1 cellular context compared by ENCODE assay signal in the genomic region with DNA sequence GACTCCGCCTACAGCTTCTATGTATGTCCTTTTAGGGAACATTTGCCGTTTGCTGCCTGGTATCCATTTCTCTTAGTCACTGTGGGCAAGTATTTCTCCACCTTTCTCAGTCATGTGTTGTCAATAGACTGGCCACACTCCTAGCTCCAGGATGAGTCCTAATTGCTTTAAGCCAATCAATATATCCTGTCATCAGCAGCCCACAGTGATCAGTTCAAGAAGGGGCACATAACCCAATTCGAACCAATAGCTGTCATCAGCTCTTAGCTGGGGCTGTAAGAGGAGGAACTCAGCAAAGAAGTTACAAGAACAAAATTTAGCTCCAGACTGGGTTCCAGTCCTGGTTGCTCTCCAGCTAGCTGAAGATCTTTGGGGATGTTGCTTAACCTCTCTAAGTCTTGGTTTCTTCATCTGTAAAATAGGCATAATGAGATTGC.
TF ChIP-seq lines count a peak whose summit lies in the region.

No MANE protein-coding gene starts in this region.

TF ChIP-seq in K562, 482 proteins besides CTCF, POLR2A, EP300 and RAD21 (continued from another document):
- TF ChIP-seq, protein P1, sequence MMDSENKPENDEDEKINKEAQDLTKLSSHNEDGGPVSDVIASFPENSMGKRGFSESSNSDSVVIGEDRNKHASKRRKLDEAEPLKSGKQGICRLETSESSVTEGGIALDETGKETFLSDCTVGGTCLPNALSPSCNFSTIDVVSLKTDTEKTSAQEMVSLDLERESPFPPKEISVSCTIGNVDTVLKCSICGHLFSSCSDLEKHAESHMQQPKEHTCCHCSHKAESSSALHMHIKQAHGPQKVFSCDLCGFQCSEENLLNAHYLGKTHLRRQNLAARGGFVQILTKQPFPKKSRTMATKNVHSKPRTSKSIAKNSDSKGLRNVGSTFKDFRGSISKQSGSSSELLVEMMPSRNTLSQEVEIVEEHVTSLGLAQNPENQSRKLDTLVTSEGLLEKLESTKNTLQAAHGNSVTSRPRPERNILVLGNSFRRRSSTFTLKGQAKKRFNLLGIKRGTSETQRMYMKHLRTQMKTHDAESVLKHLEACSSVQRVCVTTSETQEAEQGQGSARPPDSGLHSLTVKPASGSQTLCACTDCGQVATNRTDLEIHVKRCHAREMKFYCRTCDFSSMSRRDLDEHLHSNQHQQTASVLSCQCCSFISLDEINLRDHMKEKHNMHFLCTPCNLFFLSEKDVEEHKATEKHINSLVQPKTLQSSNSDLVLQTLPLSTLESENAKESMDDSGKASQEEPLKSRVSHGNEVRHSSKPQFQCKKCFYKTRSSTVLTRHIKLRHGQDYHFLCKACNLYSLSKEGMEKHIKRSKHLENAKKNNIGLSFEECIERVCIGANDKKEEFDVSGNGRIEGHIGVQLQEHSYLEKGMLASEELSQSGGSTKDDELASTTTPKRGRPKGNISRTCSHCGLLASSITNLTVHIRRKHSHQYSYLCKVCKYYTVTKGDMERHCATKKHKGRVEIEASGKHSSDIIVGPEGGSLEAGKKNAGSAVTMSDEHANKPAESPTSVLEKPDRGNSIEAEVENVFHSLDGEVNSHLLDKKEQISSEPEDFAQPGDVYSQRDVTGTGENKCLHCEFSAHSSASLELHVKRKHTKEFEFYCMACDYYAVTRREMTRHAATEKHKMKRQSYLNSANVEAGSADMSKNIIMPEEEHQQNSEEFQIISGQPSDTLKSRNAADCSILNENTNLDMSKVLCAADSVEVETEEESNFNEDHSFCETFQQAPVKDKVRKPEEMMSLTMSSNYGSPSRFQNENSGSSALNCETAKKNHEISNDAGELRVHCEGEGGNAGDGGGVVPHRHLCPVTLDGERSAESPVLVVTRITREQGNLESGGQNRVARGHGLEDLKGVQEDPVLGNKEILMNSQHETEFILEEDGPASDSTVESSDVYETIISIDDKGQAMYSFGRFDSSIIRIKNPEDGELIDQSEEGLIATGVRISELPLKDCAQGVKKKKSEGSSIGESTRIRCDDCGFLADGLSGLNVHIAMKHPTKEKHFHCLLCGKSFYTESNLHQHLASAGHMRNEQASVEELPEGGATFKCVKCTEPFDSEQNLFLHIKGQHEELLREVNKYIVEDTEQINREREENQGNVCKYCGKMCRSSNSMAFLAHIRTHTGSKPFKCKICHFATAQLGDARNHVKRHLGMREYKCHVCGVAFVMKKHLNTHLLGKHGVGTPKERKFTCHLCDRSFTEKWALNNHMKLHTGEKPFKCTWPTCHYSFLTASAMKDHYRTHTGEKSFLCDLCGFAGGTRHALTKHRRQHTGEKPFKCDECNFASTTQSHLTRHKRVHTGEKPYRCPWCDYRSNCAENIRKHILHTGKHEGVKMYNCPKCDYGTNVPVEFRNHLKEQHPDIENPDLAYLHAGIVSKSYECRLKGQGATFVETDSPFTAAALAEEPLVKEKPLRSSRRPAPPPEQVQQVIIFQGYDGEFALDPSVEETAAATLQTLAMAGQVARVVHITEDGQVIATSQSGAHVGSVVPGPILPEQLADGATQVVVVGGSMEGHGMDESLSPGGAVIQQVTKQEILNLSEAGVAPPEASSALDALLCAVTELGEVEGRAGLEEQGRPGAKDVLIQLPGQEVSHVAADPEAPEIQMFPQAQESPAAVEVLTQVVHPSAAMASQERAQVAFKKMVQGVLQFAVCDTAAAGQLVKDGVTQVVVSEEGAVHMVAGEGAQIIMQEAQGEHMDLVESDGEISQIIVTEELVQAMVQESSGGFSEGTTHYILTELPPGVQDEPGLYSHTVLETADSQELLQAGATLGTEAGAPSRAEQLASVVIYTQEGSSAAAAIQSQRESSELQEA (IDR thresholded peaks at IDR 0.05; ENCODE audit: low read depth), result no peak
- TF ChIP-seq, protein P2, sequence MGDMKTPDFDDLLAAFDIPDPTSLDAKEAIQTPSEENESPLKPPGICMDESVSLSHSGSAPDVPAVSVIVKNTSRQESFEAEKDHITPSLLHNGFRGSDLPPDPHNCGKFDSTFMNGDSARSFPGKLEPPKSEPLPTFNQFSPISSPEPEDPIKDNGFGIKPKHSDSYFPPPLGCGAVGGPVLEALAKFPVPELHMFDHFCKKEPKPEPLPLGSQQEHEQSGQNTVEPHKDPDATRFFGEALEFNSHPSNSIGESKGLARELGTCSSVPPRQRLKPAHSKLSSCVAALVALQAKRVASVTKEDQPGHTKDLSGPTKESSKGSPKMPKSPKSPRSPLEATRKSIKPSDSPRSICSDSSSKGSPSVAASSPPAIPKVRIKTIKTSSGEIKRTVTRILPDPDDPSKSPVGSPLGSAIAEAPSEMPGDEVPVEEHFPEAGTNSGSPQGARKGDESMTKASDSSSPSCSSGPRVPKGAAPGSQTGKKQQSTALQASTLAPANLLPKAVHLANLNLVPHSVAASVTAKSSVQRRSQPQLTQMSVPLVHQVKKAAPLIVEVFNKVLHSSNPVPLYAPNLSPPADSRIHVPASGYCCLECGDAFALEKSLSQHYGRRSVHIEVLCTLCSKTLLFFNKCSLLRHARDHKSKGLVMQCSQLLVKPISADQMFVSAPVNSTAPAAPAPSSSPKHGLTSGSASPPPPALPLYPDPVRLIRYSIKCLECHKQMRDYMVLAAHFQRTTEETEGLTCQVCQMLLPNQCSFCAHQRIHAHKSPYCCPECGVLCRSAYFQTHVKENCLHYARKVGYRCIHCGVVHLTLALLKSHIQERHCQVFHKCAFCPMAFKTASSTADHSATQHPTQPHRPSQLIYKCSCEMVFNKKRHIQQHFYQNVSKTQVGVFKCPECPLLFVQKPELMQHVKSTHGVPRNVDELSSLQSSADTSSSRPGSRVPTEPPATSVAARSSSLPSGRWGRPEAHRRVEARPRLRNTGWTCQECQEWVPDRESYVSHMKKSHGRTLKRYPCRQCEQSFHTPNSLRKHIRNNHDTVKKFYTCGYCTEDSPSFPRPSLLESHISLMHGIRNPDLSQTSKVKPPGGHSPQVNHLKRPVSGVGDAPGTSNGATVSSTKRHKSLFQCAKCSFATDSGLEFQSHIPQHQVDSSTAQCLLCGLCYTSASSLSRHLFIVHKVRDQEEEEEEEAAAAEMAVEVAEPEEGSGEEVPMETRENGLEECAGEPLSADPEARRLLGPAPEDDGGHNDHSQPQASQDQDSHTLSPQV (IDR thresholded peaks at IDR 0.05), result no peak
- TF ChIP-seq POLR2H (tag; IDR thresholded peaks at IDR 0.05; ENCODE audit: low read depth), result no peak
- no peak for TF ChIP-seq WHSC1 (IDR thresholded peaks at IDR 0.05; ENCODE audit: low read length)
- no peak for TF ChIP-seq ASH1L (IDR thresholded peaks at IDR 0.05; ENCODE audit: borderline replicate concordance, low read depth, partially characterized antibody)
- no peak for TF ChIP-seq MTA1 (IDR thresholded peaks at IDR 0.05; ENCODE audit: borderline replicate concordance)
- TF ChIP-seq, protein P3, sequence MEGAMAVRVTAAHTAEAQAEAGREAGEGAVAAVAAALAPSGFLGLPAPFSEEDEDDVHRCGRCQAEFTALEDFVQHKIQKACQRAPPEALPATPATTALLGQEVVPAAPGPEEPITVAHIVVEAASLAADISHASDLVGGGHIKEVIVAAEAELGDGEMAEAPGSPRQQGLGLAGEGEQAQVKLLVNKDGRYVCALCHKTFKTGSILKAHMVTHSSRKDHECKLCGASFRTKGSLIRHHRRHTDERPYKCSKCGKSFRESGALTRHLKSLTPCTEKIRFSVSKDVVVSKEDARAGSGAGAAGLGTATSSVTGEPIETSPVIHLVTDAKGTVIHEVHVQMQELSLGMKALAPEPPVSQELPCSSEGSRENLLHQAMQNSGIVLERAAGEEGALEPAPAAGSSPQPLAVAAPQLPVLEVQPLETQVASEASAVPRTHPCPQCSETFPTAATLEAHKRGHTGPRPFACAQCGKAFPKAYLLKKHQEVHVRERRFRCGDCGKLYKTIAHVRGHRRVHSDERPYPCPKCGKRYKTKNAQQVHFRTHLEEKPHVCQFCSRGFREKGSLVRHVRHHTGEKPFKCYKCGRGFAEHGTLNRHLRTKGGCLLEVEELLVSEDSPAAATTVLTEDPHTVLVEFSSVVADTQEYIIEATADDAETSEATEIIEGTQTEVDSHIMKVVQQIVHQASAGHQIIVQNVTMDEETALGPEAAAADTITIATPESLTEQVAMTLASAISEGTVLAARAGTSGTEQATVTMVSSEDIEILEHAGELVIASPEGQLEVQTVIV (CRISPR knock-in tag; IDR thresholded peaks at IDR 0.05; ENCODE audit: borderline replicate concordance), result no peak
- TF ChIP-seq NCOA2 (IDR thresholded peaks at IDR 0.05; ENCODE audit: partially characterized antibody in 2 of 2), result no peak
- no peak for TF ChIP-seq PYGO2 (tag; IDR thresholded peaks at IDR 0.05)
- peak; percentile 78; the same call in 1 of the 2 replicates for TF ChIP-seq ZNF175 (CRISPR knock-in tag; IDR thresholded peaks at IDR 0.05; ENCODE audit: low read depth)
- peak; percentile 16; the same call in 1 of the 2 replicates for TF ChIP-seq NFE2 (IDR thresholded peaks at IDR 0.05; ENCODE audit: low read depth)
- no peak for TF ChIP-seq ZNF79 (CRISPR knock-in tag; IDR thresholded peaks at IDR 0.05; ENCODE audit: low read depth)
- TF ChIP-seq, protein P4, sequence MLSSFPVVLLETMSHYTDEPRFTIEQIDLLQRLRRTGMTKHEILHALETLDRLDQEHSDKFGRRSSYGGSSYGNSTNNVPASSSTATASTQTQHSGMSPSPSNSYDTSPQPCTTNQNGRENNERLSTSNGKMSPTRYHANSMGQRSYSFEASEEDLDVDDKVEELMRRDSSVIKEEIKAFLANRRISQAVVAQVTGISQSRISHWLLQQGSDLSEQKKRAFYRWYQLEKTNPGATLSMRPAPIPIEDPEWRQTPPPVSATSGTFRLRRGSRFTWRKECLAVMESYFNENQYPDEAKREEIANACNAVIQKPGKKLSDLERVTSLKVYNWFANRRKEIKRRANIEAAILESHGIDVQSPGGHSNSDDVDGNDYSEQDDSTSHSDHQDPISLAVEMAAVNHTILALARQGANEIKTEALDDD (IDR thresholded peaks at IDR 0.05), result no peak
- TF ChIP-seq FOXJ3 (CRISPR knock-in tag; IDR thresholded peaks at IDR 0.05), result no peak
- TF ChIP-seq ZNF174 (CRISPR knock-in tag; IDR thresholded peaks at IDR 0.05), result no peak
- no peak for TF ChIP-seq GATAD2B (IDR thresholded peaks at IDR 0.05; ENCODE audit: borderline replicate concordance)
- 0 out of 2 replicates have a peak, but pooled peaks have one; percentile 32 for TF ChIP-seq FOSL1 (tag; conservative IDR thresholded peaks at IDR 0.05)
- no peak for TF ChIP-seq HNRNPK (IDR thresholded peaks at IDR 0.05; ENCODE audit: low read depth, low read length, poor library complexity, severe bottlenecking)
- TF ChIP-seq SMAD4 (CRISPR knock-in tag; conservative IDR thresholded peaks at IDR 0.05), result no peak
- TF ChIP-seq ZNF121 (CRISPR knock-in tag; conservative IDR thresholded peaks at IDR 0.05), result no peak
- no peak for TF ChIP-seq ERF (CRISPR knock-in tag; IDR thresholded peaks at IDR 0.05)
- TF ChIP-seq, protein P5, sequence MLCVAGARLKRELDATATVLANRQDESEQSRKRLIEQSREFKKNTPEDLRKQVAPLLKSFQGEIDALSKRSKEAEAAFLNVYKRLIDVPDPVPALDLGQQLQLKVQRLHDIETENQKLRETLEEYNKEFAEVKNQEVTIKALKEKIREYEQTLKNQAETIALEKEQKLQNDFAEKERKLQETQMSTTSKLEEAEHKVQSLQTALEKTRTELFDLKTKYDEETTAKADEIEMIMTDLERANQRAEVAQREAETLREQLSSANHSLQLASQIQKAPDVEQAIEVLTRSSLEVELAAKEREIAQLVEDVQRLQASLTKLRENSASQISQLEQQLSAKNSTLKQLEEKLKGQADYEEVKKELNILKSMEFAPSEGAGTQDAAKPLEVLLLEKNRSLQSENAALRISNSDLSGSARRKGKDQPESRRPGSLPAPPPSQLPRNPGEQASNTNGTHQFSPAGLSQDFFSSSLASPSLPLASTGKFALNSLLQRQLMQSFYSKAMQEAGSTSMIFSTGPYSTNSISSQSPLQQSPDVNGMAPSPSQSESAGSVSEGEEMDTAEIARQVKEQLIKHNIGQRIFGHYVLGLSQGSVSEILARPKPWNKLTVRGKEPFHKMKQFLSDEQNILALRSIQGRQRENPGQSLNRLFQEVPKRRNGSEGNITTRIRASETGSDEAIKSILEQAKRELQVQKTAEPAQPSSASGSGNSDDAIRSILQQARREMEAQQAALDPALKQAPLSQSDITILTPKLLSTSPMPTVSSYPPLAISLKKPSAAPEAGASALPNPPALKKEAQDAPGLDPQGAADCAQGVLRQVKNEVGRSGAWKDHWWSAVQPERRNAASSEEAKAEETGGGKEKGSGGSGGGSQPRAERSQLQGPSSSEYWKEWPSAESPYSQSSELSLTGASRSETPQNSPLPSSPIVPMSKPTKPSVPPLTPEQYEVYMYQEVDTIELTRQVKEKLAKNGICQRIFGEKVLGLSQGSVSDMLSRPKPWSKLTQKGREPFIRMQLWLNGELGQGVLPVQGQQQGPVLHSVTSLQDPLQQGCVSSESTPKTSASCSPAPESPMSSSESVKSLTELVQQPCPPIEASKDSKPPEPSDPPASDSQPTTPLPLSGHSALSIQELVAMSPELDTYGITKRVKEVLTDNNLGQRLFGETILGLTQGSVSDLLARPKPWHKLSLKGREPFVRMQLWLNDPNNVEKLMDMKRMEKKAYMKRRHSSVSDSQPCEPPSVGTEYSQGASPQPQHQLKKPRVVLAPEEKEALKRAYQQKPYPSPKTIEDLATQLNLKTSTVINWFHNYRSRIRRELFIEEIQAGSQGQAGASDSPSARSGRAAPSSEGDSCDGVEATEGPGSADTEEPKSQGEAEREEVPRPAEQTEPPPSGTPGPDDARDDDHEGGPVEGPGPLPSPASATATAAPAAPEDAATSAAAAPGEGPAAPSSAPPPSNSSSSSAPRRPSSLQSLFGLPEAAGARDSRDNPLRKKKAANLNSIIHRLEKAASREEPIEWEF (CRISPR knock-in tag; IDR thresholded peaks at IDR 0.05), result peak; percentile 78; the same call in 1 of the 2 replicates
- TF ChIP-seq ZNF41 (CRISPR knock-in tag; conservative IDR thresholded peaks at IDR 0.05), result 0 out of 2 replicates have a peak, but pooled peaks have one; percentile 16
- TF ChIP-seq ZFP30 (CRISPR knock-in tag; IDR thresholded peaks at IDR 0.05; ENCODE audit: borderline replicate concordance), result no peak
- TF ChIP-seq ZFP36 (IDR thresholded peaks at IDR 0.05; ENCODE audit: low read depth, low read length, partially characterized antibody), result no peak
